ENCODE assay signal across 1 cellular context in the genomic region with DNA sequence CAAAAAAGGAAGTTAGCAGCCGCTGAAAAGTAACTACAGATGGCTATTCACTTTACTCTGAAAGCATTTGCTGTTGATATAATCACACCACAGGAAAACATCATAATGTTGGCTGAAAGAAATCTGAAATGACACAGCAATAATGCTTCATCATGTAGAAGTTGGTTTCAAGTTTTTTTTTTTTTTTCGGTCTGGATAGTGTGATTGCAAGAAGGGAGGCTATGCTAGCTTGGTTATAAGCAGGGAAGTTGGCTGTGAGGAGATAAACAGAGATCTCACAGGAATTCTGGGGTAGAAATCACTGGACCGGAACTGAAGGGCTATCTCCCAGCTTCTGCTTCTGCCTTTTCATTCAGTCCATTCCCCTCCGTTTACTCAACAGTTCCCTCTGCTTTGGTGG.
TF ChIP-seq lines count a peak whose summit lies in the region.

No MANE protein-coding gene starts in this region.

TF ChIP-seq in K562, 482 proteins besides CTCF, POLR2A, EP300 and RAD21 (continued from another document and continues in another):
- TF ChIP-seq, protein P1, sequence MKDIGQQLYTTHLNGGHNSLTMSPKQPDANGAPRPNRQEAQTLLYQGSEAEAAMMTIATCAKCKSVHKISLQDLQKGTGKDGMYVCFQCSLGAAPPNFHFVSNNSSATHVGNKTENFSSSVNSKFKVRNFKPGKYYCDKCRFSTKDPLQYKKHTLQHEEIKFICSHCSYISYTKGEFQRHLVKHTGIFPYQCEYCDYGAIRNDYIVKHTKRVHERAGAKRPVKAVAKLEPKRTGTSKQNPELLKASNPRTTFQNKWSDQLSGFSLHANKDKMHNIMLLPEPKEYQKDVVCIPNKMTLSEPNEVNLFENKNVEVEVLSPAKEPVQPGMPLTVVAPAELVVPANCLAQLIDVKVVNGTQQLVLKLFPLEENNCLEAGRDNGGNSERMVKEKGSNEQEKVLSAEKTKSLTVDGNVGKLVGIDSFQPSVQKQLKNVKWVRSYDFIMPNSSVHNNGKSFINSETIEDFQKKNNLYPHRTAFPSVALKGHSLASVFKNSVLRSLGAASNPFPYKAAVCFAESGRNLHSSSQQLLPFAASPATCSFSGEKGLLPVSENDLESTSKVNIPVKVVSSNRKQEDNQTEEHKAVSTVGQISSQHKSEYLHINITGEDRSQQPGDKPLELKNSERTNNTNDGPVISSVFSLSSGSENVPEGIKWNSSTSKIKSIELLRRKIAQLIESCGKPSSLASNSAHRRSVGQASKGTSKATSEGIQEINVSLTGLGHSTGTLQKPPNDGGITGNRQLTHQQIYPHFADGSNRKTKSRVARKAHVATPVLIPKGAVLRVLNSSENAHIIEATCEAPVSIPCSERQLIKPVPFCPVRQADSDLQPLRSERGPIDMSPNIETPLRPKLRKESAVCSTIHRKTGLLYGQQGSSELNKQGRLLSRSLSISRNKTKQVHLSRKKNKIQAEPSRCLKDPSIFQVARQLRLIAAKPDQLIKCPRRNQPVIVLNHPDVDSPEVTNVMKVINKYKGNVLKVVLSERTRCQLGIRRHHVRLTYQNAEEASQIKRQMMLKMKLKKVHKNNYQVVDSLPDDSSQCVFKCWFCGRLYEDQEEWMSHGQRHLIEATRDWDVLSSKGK (CRISPR knock-in tag; IDR thresholded peaks at IDR 0.05), result no peak
- TF ChIP-seq, protein P2, sequence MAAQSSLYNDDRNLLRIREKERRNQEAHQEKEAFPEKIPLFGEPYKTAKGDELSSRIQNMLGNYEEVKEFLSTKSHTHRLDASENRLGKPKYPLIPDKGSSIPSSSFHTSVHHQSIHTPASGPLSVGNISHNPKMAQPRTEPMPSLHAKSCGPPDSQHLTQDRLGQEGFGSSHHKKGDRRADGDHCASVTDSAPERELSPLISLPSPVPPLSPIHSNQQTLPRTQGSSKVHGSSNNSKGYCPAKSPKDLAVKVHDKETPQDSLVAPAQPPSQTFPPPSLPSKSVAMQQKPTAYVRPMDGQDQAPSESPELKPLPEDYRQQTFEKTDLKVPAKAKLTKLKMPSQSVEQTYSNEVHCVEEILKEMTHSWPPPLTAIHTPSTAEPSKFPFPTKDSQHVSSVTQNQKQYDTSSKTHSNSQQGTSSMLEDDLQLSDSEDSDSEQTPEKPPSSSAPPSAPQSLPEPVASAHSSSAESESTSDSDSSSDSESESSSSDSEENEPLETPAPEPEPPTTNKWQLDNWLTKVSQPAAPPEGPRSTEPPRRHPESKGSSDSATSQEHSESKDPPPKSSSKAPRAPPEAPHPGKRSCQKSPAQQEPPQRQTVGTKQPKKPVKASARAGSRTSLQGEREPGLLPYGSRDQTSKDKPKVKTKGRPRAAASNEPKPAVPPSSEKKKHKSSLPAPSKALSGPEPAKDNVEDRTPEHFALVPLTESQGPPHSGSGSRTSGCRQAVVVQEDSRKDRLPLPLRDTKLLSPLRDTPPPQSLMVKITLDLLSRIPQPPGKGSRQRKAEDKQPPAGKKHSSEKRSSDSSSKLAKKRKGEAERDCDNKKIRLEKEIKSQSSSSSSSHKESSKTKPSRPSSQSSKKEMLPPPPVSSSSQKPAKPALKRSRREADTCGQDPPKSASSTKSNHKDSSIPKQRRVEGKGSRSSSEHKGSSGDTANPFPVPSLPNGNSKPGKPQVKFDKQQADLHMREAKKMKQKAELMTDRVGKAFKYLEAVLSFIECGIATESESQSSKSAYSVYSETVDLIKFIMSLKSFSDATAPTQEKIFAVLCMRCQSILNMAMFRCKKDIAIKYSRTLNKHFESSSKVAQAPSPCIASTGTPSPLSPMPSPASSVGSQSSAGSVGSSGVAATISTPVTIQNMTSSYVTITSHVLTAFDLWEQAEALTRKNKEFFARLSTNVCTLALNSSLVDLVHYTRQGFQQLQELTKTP (IDR thresholded peaks at IDR 0.05; ENCODE audit: low read depth in 1 of 2, partially characterized antibody in 2 of 2), result peak; percentile 44 to 80
- TF ChIP-seq NFE2L1 (tag; IDR thresholded peaks at IDR 0.05; ENCODE audit: borderline replicate concordance, low read depth), result peak; percentile 86
- TF ChIP-seq, protein P3, sequence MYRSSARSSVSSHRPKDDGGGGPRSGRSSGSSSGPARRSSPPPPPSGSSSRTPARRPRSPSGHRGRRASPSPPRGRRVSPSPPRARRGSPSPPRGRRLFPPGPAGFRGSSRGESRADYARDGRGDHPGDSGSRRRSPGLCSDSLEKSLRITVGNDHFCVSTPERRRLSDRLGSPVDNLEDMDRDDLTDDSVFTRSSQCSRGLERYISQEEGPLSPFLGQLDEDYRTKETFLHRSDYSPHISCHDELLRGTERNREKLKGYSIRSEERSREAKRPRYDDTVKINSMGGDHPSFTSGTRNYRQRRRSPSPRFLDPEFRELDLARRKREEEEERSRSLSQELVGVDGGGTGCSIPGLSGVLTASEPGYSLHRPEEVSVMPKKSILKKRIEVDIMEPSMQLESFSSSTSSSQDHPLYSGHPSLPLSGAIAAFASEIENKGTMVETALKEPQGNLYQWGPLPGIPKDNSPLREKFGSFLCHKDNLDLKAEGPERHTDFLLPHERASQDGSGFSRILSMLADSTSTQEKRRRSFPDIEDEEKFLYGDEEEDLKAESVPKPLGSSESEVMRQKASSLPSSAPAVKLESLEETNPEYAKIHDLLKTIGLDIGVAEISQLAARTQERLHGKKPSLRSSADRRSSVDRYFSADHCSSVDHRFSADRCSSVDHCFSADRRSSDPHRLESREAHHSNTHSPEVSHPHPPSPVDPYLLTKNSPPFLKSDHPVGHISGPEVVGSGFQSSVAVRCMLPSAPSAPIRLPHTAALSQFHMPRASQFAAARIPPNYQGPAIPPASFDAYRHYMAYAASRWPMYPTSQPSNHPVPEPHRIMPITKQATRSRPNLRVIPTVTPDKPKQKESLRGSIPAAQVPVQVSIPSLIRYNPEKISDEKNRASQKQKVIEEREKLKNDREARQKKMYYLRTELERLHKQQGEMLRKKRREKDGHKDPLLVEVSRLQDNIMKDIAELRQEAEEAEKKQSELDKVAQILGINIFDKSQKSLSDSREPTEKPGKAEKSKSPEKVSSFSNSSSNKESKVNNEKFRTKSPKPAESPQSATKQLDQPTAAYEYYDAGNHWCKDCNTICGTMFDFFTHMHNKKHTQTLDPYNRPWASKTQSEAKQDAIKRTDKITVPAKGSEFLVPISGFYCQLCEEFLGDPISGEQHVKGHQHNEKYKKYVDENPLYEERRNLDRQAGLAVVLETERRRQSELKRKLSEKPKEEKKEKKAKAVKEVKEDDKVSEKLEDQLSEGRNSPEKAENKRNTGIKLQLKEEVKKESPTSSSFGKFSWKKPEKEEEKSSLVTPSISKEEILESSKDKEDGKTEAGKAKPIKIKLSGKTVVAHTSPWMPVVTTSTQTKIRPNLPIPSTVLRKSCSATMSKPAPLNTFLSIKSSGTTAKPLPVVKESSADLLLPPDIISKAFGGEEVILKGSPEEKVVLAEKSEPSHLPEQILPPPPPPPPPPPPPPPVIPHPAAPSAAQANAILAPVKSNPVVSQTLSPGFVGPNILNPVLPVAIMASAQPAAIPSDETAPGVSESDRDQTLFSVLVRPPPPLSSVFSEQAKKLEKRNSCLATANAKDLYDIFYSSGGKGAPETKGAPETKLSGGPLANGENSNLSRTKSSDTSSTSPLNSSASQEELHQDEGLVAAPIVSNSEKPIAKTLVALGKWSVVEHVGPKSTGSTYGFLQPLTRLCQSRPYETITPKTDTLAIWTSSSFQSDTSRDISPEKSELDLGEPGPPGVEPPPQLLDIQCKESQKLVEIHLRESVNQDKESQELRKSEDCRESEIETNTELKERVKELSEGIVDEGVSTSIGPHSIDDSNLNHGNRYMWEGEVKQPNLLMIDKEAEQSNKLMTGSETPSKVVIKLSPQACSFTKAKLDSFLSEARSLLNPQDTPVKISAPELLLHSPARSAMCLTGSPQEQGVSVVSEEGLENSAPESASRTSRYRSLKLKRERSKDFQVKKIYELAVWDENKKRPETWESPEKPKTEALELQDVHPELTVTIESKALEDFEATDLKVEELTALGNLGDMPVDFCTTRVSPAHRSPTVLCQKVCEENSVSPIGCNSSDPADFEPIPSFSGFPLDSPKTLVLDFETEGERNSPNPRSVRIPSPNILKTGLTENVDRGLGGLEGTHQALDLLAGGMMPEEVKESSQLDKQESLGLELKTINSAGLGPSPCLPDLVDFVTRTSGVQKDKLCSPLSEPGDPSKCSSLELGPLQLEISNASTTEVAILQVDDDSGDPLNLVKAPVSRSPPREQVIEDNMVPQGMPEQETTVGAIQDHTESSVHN (IDR thresholded peaks at IDR 0.05; ENCODE audit: borderline replicate concordance in 1 of 2, low read depth in 1 of 2), result no peak; a peak in 1 of 4 replicates
- TF ChIP-seq, protein P4, sequence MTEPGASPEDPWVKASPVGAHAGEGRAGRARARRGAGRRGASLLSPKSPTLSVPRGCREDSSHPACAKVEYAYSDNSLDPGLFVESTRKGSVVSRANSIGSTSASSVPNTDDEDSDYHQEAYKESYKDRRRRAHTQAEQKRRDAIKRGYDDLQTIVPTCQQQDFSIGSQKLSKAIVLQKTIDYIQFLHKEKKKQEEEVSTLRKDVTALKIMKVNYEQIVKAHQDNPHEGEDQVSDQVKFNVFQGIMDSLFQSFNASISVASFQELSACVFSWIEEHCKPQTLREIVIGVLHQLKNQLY (CRISPR knock-in tag; conservative IDR thresholded peaks at IDR 0.05), result no peak
- TF ChIP-seq, protein P5, sequence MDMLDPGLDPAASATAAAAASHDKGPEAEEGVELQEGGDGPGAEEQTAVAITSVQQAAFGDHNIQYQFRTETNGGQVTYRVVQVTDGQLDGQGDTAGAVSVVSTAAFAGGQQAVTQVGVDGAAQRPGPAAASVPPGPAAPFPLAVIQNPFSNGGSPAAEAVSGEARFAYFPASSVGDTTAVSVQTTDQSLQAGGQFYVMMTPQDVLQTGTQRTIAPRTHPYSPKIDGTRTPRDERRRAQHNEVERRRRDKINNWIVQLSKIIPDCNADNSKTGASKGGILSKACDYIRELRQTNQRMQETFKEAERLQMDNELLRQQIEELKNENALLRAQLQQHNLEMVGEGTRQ (CRISPR knock-in tag; IDR thresholded peaks at IDR 0.05), result no peak
- TF ChIP-seq, protein P6, sequence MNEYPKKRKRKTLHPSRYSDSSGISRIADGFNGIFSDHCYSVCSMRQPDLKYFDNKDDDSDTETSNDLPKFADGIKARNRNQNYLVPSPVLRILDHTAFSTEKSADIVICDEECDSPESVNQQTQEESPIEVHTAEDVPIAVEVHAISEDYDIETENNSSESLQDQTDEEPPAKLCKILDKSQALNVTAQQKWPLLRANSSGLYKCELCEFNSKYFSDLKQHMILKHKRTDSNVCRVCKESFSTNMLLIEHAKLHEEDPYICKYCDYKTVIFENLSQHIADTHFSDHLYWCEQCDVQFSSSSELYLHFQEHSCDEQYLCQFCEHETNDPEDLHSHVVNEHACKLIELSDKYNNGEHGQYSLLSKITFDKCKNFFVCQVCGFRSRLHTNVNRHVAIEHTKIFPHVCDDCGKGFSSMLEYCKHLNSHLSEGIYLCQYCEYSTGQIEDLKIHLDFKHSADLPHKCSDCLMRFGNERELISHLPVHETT (CRISPR knock-in tag; conservative IDR thresholded peaks at IDR 0.05 in 1 of 2, IDR thresholded peaks at IDR 0.05 in 1 of 2), result peak in 1 of 2 experiments; percentile 71; a peak in 2 of 4 replicates
- no peak for TF ChIP-seq CBX2 (IDR thresholded peaks at IDR 0.05; ENCODE audit: insufficient read depth, low read length, poor library complexity, severe bottlenecking)
- no peak for TF ChIP-seq ZNF174 (CRISPR knock-in tag; IDR thresholded peaks at IDR 0.05)
- peak in 1 of 2 experiments; percentile 23; a peak in 1 of 4 replicates for TF ChIP-seq TBL1XR1 (IDR thresholded peaks at IDR 0.05; ENCODE audit: low read length in 2 of 2)
- TF ChIP-seq, protein P7, sequence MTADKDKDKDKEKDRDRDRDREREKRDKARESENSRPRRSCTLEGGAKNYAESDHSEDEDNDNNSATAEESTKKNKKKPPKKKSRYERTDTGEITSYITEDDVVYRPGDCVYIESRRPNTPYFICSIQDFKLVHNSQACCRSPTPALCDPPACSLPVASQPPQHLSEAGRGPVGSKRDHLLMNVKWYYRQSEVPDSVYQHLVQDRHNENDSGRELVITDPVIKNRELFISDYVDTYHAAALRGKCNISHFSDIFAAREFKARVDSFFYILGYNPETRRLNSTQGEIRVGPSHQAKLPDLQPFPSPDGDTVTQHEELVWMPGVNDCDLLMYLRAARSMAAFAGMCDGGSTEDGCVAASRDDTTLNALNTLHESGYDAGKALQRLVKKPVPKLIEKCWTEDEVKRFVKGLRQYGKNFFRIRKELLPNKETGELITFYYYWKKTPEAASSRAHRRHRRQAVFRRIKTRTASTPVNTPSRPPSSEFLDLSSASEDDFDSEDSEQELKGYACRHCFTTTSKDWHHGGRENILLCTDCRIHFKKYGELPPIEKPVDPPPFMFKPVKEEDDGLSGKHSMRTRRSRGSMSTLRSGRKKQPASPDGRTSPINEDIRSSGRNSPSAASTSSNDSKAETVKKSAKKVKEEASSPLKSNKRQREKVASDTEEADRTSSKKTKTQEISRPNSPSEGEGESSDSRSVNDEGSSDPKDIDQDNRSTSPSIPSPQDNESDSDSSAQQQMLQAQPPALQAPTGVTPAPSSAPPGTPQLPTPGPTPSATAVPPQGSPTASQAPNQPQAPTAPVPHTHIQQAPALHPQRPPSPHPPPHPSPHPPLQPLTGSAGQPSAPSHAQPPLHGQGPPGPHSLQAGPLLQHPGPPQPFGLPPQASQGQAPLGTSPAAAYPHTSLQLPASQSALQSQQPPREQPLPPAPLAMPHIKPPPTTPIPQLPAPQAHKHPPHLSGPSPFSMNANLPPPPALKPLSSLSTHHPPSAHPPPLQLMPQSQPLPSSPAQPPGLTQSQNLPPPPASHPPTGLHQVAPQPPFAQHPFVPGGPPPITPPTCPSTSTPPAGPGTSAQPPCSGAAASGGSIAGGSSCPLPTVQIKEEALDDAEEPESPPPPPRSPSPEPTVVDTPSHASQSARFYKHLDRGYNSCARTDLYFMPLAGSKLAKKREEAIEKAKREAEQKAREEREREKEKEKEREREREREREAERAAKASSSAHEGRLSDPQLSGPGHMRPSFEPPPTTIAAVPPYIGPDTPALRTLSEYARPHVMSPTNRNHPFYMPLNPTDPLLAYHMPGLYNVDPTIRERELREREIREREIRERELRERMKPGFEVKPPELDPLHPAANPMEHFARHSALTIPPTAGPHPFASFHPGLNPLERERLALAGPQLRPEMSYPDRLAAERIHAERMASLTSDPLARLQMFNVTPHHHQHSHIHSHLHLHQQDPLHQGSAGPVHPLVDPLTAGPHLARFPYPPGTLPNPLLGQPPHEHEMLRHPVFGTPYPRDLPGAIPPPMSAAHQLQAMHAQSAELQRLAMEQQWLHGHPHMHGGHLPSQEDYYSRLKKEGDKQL (CRISPR knock-in tag; IDR thresholded peaks at IDR 0.05; ENCODE audit: borderline replicate concordance), result no peak
- TF ChIP-seq MYC (IDR thresholded peaks at IDR 0.05; ENCODE audit: low read depth, low read length), result peak; percentile 25; the same call in 1 of the 2 replicates
- no peak for TF ChIP-seq MYC (CRISPR knock-in tag; IDR thresholded peaks at IDR 0.05; ENCODE audit: borderline replicate concordance, low read depth)
- TF ChIP-seq DIDO1 (tag; IDR thresholded peaks at IDR 0.05; ENCODE audit: low read depth), result no peak
- TF ChIP-seq EGR1 (conservative IDR thresholded peaks at IDR 0.05), result no peak
- TF ChIP-seq, protein P8, sequence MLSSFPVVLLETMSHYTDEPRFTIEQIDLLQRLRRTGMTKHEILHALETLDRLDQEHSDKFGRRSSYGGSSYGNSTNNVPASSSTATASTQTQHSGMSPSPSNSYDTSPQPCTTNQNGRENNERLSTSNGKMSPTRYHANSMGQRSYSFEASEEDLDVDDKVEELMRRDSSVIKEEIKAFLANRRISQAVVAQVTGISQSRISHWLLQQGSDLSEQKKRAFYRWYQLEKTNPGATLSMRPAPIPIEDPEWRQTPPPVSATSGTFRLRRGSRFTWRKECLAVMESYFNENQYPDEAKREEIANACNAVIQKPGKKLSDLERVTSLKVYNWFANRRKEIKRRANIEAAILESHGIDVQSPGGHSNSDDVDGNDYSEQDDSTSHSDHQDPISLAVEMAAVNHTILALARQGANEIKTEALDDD (IDR thresholded peaks at IDR 0.05), result peak; percentile 89
